In the genomic region with DNA sequence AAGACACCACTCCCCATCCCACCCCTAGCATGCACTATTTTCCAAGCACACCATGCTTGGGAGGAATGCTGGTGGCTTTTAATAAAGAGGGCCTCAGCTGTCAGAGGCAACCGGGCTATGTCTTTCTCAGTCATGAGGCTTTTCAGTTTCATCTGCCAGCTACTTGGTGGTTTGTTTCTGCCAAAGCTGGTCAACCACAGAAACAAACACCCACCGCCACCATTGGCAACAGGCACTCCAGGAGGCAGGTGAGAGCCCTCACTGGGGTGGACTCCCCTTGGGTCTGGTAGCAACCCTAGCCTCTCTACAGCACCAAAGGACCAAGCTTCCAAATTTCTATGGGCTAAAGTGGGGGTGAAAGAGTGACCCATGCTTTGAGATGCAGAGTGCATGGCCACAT, we compare ENCODE assay signal across 17 cellular contexts. TPM values are rescaled to one million over a fixed set of nuclear protein-coding genes. Genes with fewer than 3 reads are reported as not detected.
DNase-seq lines count a peak whose midpoint lies in the region; ATAC-seq, FAIRE-seq and TF ChIP-seq lines count a peak whose summit lies in the region.
"Had no signal": no experiment of that assay in that cellular context is flagged by ENCODE, and none has a peak within 500 bp of the region (broad histone marks: within the 10 kb centered on the region; RNA-seq: fewer than 3 reads in every experiment).

No MANE protein-coding gene starts in this region.

- no peak overlapping the region for H3K4me2 ChIP-seq in HepG2 (ENCODE audit: low read depth, low read length)

- ATAC-seq in GM18867 (IDR thresholded peaks at IDR 0.05; ENCODE audit: unreplicated experiment) (peak; percentile 89), GM19468 (IDR thresholded peaks at IDR 0.05; ENCODE audit: extremely low read depth, unreplicated experiment) (peak; percentile 80), HG03354 (IDR thresholded peaks at IDR 0.05; ENCODE audit: poor library complexity, severe bottlenecking, unreplicated experiment) (peak; percentile 72), HepG2 (no peak)
- ATAC-seq: esophagus mucosa, left colon had no signal

- intact Hi-C loops in HepG2 (cut with micrococcal nuclease; ENCODE audit: unreplicated experiment): no loop called here

- peaks cover 0 to 16% of the 10 kb centered on the region in 2 donors for H3K4me1 Mint-ChIP-seq in immature natural killer cell

- no peaks in the 10 kb centered on the region for H3K4me1 ChIP-seq in HepG2 (ENCODE audit: insufficient read depth, low read length)

- H3K79me2 ChIP-seq in HepG2 (ENCODE audit: insufficient read depth, low read length): no peaks in the 10 kb centered on the region

- H3K4me3 Mint-ChIP-seq in immature natural killer cell: no peak overlapping the region
- H3K4me3 Mint-ChIP-seq: B cell had no signal

- TF ChIP-seq CTCF in HepG2 (CRISPR knock-in tag; IDR thresholded peaks at IDR 0.05): no peak

- no peak overlapping the region for H3K27ac Mint-ChIP-seq in immature natural killer cell
- H3K27ac Mint-ChIP-seq: progenitor cell of endocrine pancreas had no signal

- no peaks in the 10 kb centered on the region for H3K9me3 Mint-ChIP-seq in immature natural killer cell

- in situ Hi-C loops in HepG2 (cut with HindIII; ENCODE audit: extremely low pct_ligation_motif_present, low pct_unique_long_range_greater_than_20kb): loop anchor here (10.0 kb wide), 1 partner anchor 252 kb away; no protein-coding TSS in a partner anchor

- CTCF ChIA-PET in HepG2 (lab: Yijun Ruan, JAX; ENCODE audit: low intra/inter-chr PET ratio, low total read pairs): no interaction called here

- TF ChIP-seq POLR2A in HepG2 (IDR thresholded peaks at IDR 0.05; ENCODE audit: insufficient read depth in 1 of 2, low read depth in 2 of 2, low read length in 2 of 2): no peak

- peak in 2 of 3 donors; percentile 17 to 21 for DNase-seq in immature natural killer cell
- no peak for DNase-seq in hepatic stellate cell (ENCODE audit: low spot score)
- no peak for DNase-seq in iPS-NIHi7 (ENCODE audit: extremely low spot score)
- no peak for DNase-seq in nucleus accumbens (lab: John Stamatoyannopoulos, UW)
- DNase-seq in HepG2 (ENCODE audit: low spot score): no peak
- DNase-seq: cortex of kidney, NCI-H1105 treated with DMSO at 0.1 percent for 48 hours, NCI-H2227 treated with DMSO at 0.1 percent for 48 hours, tibial artery had no signal

- H3K27me3 ChIP-seq in HepG2 (ENCODE audit: control insufficient read depth in 1 of 2, insufficient read depth in 2 of 2, low read length in 2 of 2): no peaks in the 10 kb centered on the region

- no peaks in the 10 kb centered on the region for H4K20me1 ChIP-seq in HepG2 (ENCODE audit: insufficient read depth, low read length)

- no peak overlapping the region for H2AFZ ChIP-seq in HepG2 (ENCODE audit: low read length)

- no TSS peak for BruUV-seq in HepG2 (replicated peaks; lab: Mats Ljungman, UMichigan)

- 17% methylated on average over 2 of the region's 2 CpGs for WGBS in HepG2 (ENCODE audit: low lambda C conversion rate)

- H3K36me3 ChIP-seq in HepG2 (replicated peaks in 1 of 2; ENCODE audit: control insufficient read depth in 1 of 2, insufficient read depth in 2 of 2, low read length in 2 of 2): no peaks in the 10 kb centered on the region
- H3K36me3 ChIP-seq: tibial artery had no signal

- POLR2A ChIA-PET in HepG2 (lab: Yijun Ruan, JAX): no interaction called here

- no peak for TF ChIP-seq RAD21 in HepG2 (CRISPR knock-in tag; IDR thresholded peaks at IDR 0.05)

- no peak overlapping the region for H3K4me3 ChIP-seq in HepG2 (replicated peaks in 1 of 3; ENCODE audit: insufficient read depth in 1 of 3, low read depth in 2 of 3, low read length in 3 of 3)
- H3K4me3 ChIP-seq: tibial artery had no signal

- H3K27ac ChIP-seq in HepG2 (ENCODE audit: extremely low read length, insufficient read depth, low read length): no peak overlapping the region
- H3K27ac ChIP-seq: tibial artery had no signal

- peaks cover 2 to 21% (median 14%) of the 10 kb centered on the region in 3 donors for H3K27me3 Mint-ChIP-seq in immature natural killer cell (ENCODE audit: low read depth in 3 of 3)

- FAIRE-seq in HepG2 (lab: Jason Lieb, UNC): no peak
- FAIRE-seq: astrocyte had no signal

- H3K36me3 Mint-ChIP-seq in immature natural killer cell: no peaks in the 10 kb centered on the region

- no peak overlapping the region for H3K9ac ChIP-seq in HepG2 (ENCODE audit: insufficient read depth, low read depth, low read length)

- no peak for TF ChIP-seq EP300 in HepG2 (IDR thresholded peaks at IDR 0.05; ENCODE audit: low read depth in 2 of 2, low read length in 2 of 2)
- no peak for TF ChIP-seq EP300 in HepG2 (CRISPR knock-in tag; IDR thresholded peaks at IDR 0.05; ENCODE audit: borderline replicate concordance)

- no peaks in the 10 kb centered on the region for H3K9me3 ChIP-seq in HepG2 (ENCODE audit: low read length)
- H3K9me3 ChIP-seq: tibial artery had no signal

TF ChIP-seq in HepG2, 621 proteins besides CTCF, POLR2A, EP300 and RAD21 (continues in another document):
- no peak for TF ChIP-seq HOXA9 (CRISPR knock-in tag; IDR thresholded peaks at IDR 0.05; ENCODE audit: borderline replicate concordance)
- TF ChIP-seq ZNF562 (CRISPR knock-in tag; IDR thresholded peaks at IDR 0.05; ENCODE audit: borderline replicate concordance): no peak
- no peak for TF ChIP-seq PRMT3 (CRISPR knock-in tag; IDR thresholded peaks at IDR 0.05; ENCODE audit: borderline replicate concordance, low read depth)
- no peak for TF ChIP-seq SNAPC4 (CRISPR knock-in tag; IDR thresholded peaks at IDR 0.05)
- TF ChIP-seq SOX5 (CRISPR knock-in tag; IDR thresholded peaks at IDR 0.05; ENCODE audit: borderline replicate concordance): no peak
- TF ChIP-seq SNRNP70 (IDR thresholded peaks at IDR 0.05; ENCODE audit: low read depth, low read length): no peak
- no peak for TF ChIP-seq ZSCAN12 (CRISPR knock-in tag; IDR thresholded peaks at IDR 0.05)
- no peak for TF ChIP-seq PPARG (CRISPR knock-in tag; conservative IDR thresholded peaks at IDR 0.05)
- no peak for TF ChIP-seq HOXA3 (CRISPR knock-in tag; IDR thresholded peaks at IDR 0.05)
- TF ChIP-seq KDM5B (CRISPR knock-in tag; IDR thresholded peaks at IDR 0.05; ENCODE audit: borderline replicate concordance): no peak
- TF ChIP-seq EEA1 (CRISPR knock-in tag; IDR thresholded peaks at IDR 0.05; ENCODE audit: borderline replicate concordance): no peak
- TF ChIP-seq ZNF251 (CRISPR knock-in tag; IDR thresholded peaks at IDR 0.05): no peak

RNA-seq across cellular contexts. Expression of gene CD1D, which starts 54.3 kb away (rescaled TPM):
- polyA plus RNA-seq in immature natural killer cell: 1 to 10 TPM in 2 of 3 donors, not detected in 1; 2.9 to 8.7 TPM
- not detected in 2 replicates for total RNA-seq in HepG2 (2016; rRNA removed; fragmentation: Illumina TruSeq; extraction: Trizol)
- total RNA-seq in HepG2 (2016; cell fraction: cytosol; rRNA removed; fragmentation: Illumina TruSeq; extraction: Trizol; ENCODE audit: low read depth): not detected in 2 replicates
- total RNA-seq in HepG2 (2016; cell fraction: insoluble cytoplasmic fraction; rRNA removed; fragmentation: Illumina TruSeq; extraction: Trizol): not detected in 2 replicates
- not detected in 2 replicates for total RNA-seq in HepG2 (2016; cell fraction: membrane; rRNA removed; fragmentation: Illumina TruSeq; extraction: Trizol)
- not detected in 2 replicates for total RNA-seq in HepG2 (2016; cell fraction: nucleus; rRNA removed; fragmentation: Illumina TruSeq; extraction: Trizol)
- polyA plus RNA-seq in HepG2 (2011; rRNA removed): not detected in 2 replicates
- polyA plus RNA-seq in HepG2 (2011; cell fraction: cytosol; rRNA removed): not detected in 2 replicates
- polyA plus RNA-seq in HepG2 (2011; cell fraction: nucleus; rRNA removed): not detected in 2 replicates
- polyA plus RNA-seq in HepG2 (2012): not detected in 2 replicates
- polyA plus RNA-seq in HepG2 (2016; cell fraction: cytosol; fragmentation: Illumina TruSeq; extraction: Trizol; ENCODE audit: low read depth): not detected in 2 replicates
- polyA plus RNA-seq in HepG2 (2016; cell fraction: insoluble cytoplasmic fraction; fragmentation: Illumina TruSeq; extraction: Trizol; ENCODE audit: low read depth): not detected in 2 replicates
- polyA plus RNA-seq in HepG2 (2016; cell fraction: membrane; fragmentation: Illumina TruSeq; extraction: Trizol; ENCODE audit: low read depth): not detected in 2 replicates
- polyA plus RNA-seq in HepG2 (2016; cell fraction: nucleus; fragmentation: Illumina TruSeq; extraction: Trizol; ENCODE audit: insufficient read depth, low read depth): not detected in 2 replicates
- not detected in 2 replicates for polyA minus RNA-seq in HepG2 (2011; rRNA and poly(A)+ RNA removed; ENCODE audit: low replicate concordance)
- polyA minus RNA-seq in HepG2 (2011; cell fraction: cytosol; rRNA and poly(A)+ RNA removed): not detected in 2 replicates
- not detected in 2 replicates for polyA minus RNA-seq in HepG2 (2011; cell fraction: nucleus; rRNA and poly(A)+ RNA removed)
- total RNA-seq: progenitor cell of endocrine pancreas had no signal

Comparison
In these comparisons a context has a peak if more than half of its experiments do, and no peak if none do; other contexts are left out.
1. DNase-seq: peak in immature natural killer cell (2 of 3); none in hepatic stellate cell (single experiment), iPS-NIHi7 (single experiment), nucleus accumbens (0 of 56) and HepG2 (single experiment).